ENCODE assay signal across 22 cellular contexts in genomic region chr5:164735334-164735733, GRCh38.
DNase-seq lines count a peak whose midpoint lies in the region; ATAC-seq, FAIRE-seq and TF ChIP-seq lines count a peak whose summit lies in the region.
"Had no signal": no experiment of that assay in that cellular context is flagged by ENCODE, and none has a peak within 500 bp of the region (broad histone marks: within the 10 kb centered on the region; RNA-seq: fewer than 3 reads in every experiment).

No MANE protein-coding gene starts in this region.

- no peaks in the 10 kb centered on the region for H3K79me1 ChIP-seq in IMR-90 (ENCODE audit: low read depth in 1 of 2, low read length in 2 of 2)

- TF ChIP-seq POLR2A in HepG2 (IDR thresholded peaks at IDR 0.05; ENCODE audit: insufficient read depth in 1 of 2, low read depth in 2 of 2, low read length in 2 of 2) (no peak), right lobe of liver (IDR thresholded peaks at IDR 0.05) (no peak), IMR-90 (IDR thresholded peaks at IDR 0.05; ENCODE audit: low read depth, low read length) (no peak), K562 (conservative IDR thresholded peaks at IDR 0.05) (no peak)

- H2AK9ac ChIP-seq in IMR-90 (replicated peaks; ENCODE audit: low read depth, low read length, poor library complexity) = no peak overlapping the region

- in situ Hi-C loops in HepG2 (cut with HindIII; ENCODE audit: extremely low pct_ligation_motif_present, low pct_unique_long_range_greater_than_20kb) (no loop called here), IMR-90 (cut with MboI; ENCODE audit: low sequenced_read_pairs) (no loop called here), K562 (cut with MboI) (no loop called here)

- ATAC-seq in HepG2 (no peak), right lobe of liver (no peak), IMR-90 (ENCODE audit: low read depth) (no peak), K562 (no peak), left lobe of liver (no peak)

- no peak overlapping the region for H3K4me3 ChIP-seq in HepG2 (replicated peaks in 1 of 3; ENCODE audit: insufficient read depth in 1 of 3, low read depth in 2 of 3, low read length in 3 of 3)
- H3K4me3 ChIP-seq in right lobe of liver = no peak overlapping the region
- H3K4me3 ChIP-seq in IMR-90 (ENCODE audit: insufficient read depth, low read depth, low read length) = no peak overlapping the region
- no peak overlapping the region for H3K4me3 ChIP-seq in K562
- H3K4me3 ChIP-seq: BLaER1 had no signal

- no peak overlapping the region for H3K27ac ChIP-seq in HepG2 (ENCODE audit: extremely low read length, insufficient read depth, low read length)
- no peak overlapping the region for H3K27ac ChIP-seq in right lobe of liver
- H3K27ac ChIP-seq in IMR-90 (ENCODE audit: insufficient read depth, low read length) = no peak overlapping the region
- H3K27ac ChIP-seq in K562 (ENCODE audit: extremely low read depth, low read depth, low read length) = no peak overlapping the region
- H3K27ac ChIP-seq: 22Rv1, BLaER1 had no signal

- no peak for TF ChIP-seq EP300 in HepG2 (IDR thresholded peaks at IDR 0.05; ENCODE audit: low read depth in 2 of 2, low read length in 2 of 2)
- no peak for TF ChIP-seq EP300 in HepG2 (CRISPR knock-in tag; IDR thresholded peaks at IDR 0.05; ENCODE audit: borderline replicate concordance)
- no peak for TF ChIP-seq EP300 in K562 (IDR thresholded peaks at IDR 0.05; ENCODE audit: low read length)

- TF ChIP-seq CTCF in HepG2 (CRISPR knock-in tag; IDR thresholded peaks at IDR 0.05) = no peak
- no peak for TF ChIP-seq CTCF in right lobe of liver (IDR thresholded peaks at IDR 0.05)
- no peak for TF ChIP-seq CTCF in IMR-90 (conservative IDR thresholded peaks at IDR 0.05; ENCODE audit: low read depth, low read length)
- TF ChIP-seq CTCF in K562 (IDR thresholded peaks at IDR 0.05 in 2 of 3, conservative IDR thresholded peaks at IDR 0.05 in 1 of 3; ENCODE audit: insufficient read depth in 2 of 3, low read depth in 1 of 3, low read length in 3 of 3) = no peak

- H3K14ac ChIP-seq in IMR-90 (replicated peaks; ENCODE audit: low read depth, low read length) = no peak overlapping the region

- H3K79me2 ChIP-seq in HepG2 (ENCODE audit: insufficient read depth, low read length) (no peaks in the 10 kb centered on the region), K562 (ENCODE audit: control insufficient read depth, insufficient read depth, low read length) (no peaks in the 10 kb centered on the region)

- no peak overlapping the region for H4K8ac ChIP-seq in IMR-90 (ENCODE audit: low read depth in 2 of 2, low read length in 2 of 2)

- no peak overlapping the region for H3K18ac ChIP-seq in IMR-90 (ENCODE audit: low read depth, low read length)

- no peak overlapping the region for H4K91ac ChIP-seq in IMR-90 (ENCODE audit: insufficient read depth, low read depth, low read length)

- H3K56ac ChIP-seq in IMR-90 (ENCODE audit: extremely low read depth, insufficient read depth, low read length) = no peak overlapping the region

- no peak overlapping the region for H4K5ac ChIP-seq in IMR-90 (ENCODE audit: low read depth, low read length)

- H3K9me3 ChIP-seq in HepG2 (ENCODE audit: low read length) (peaks cover 68% of the 10 kb centered on the region), right lobe of liver (no peaks in the 10 kb centered on the region), IMR-90 (ENCODE audit: control insufficient read depth, insufficient read depth, low read length) (no peaks in the 10 kb centered on the region; the same call in 1 of the 2 replicates), K562 (replicated peaks; ENCODE audit: control insufficient read depth, insufficient read depth, low read depth, low read length) (no peaks in the 10 kb centered on the region)
- H3K9me3 ChIP-seq: BE2C, BLaER1 had no signal

- H3K36me3 ChIP-seq in HepG2 (replicated peaks in 1 of 2; ENCODE audit: control insufficient read depth in 1 of 2, insufficient read depth in 2 of 2, low read length in 2 of 2) = no peaks in the 10 kb centered on the region
- H3K36me3 ChIP-seq in right lobe of liver = no peaks in the 10 kb centered on the region
- no peaks in the 10 kb centered on the region for H3K36me3 ChIP-seq in IMR-90 (ENCODE audit: control insufficient read depth, insufficient read depth, low read length)
- H3K36me3 ChIP-seq in K562 (ENCODE audit: control insufficient read depth, insufficient read depth, low read length) = no peaks in the 10 kb centered on the region
- H3K36me3 ChIP-seq: BE2C, BLaER1 had no signal

- no peak overlapping the region for H2AFZ ChIP-seq in HepG2 (ENCODE audit: low read length)
- H2AFZ ChIP-seq in IMR-90 (replicated peaks; ENCODE audit: low read length, poor library complexity) = no peak overlapping the region
- no peak overlapping the region for H2AFZ ChIP-seq in K562 (ENCODE audit: low read depth, low read length)

- no TSS peak for BruUV-seq in HepG2 (replicated peaks; lab: Mats Ljungman, UMichigan)
- BruUV-seq in IMR-90 (replicated peaks; lab: Mats Ljungman, UMichigan) = no TSS peak
- no TSS peak for BruUV-seq in K562 (replicated peaks; lab: Mats Ljungman, UMichigan)

- no peak overlapping the region for H2BK120ac ChIP-seq in IMR-90 (ENCODE audit: low read depth, low read length)

- H3K9ac ChIP-seq in HepG2 (ENCODE audit: insufficient read depth, low read depth, low read length) = no peak overlapping the region
- H3K9ac ChIP-seq in IMR-90 (ENCODE audit: low read depth, low read length) = no peak overlapping the region
- no peak overlapping the region for H3K9ac ChIP-seq in K562 (ENCODE audit: insufficient read depth in 1 of 2, low read depth in 2 of 2, low read length in 2 of 2)
- H3K9ac ChIP-seq: BLaER1 had no signal

- intact Hi-C loops in HepG2 (cut with micrococcal nuclease; ENCODE audit: unreplicated experiment) = no loop called here
- intact Hi-C loops in right lobe of liver (cut with DNase I) = no loop called here
- intact Hi-C loops in IMR-90 (cut with micrococcal nuclease) = no loop called here
- intact Hi-C loops in K562 (cut with micrococcal nuclease) = no loop called here

- no peak for TF ChIP-seq RAD21 in HepG2 (CRISPR knock-in tag; IDR thresholded peaks at IDR 0.05)
- no peak for TF ChIP-seq RAD21 in IMR-90 (IDR thresholded peaks at IDR 0.05; ENCODE audit: low read length)
- no peak for TF ChIP-seq RAD21 in K562 (CRISPR knock-in tag; conservative IDR thresholded peaks at IDR 0.05 in 1 of 2, IDR thresholded peaks at IDR 0.05 in 1 of 2)

- H2BK20ac ChIP-seq in IMR-90 (ENCODE audit: low read depth, low read length) = no peak overlapping the region

- H3K27me3 ChIP-seq in HepG2 (ENCODE audit: control insufficient read depth in 1 of 2, insufficient read depth in 2 of 2, low read length in 2 of 2) = no peaks in the 10 kb centered on the region
- H3K27me3 ChIP-seq in right lobe of liver = no peaks in the 10 kb centered on the region
- no peaks in the 10 kb centered on the region for H3K27me3 ChIP-seq in IMR-90 (ENCODE audit: control insufficient read depth, insufficient read depth, low read length)
- no peaks in the 10 kb centered on the region for H3K27me3 ChIP-seq in K562 (ENCODE audit: control insufficient read depth in 2 of 2, insufficient read depth in 2 of 2, low read length in 2 of 2)
- H3K27me3 ChIP-seq: BE2C, BLaER1 had no signal

- H3K9me1 ChIP-seq in IMR-90 (ENCODE audit: insufficient read depth, low read length) = no peaks in the 10 kb centered on the region
- no peaks in the 10 kb centered on the region for H3K9me1 ChIP-seq in K562 (ENCODE audit: control insufficient read depth, insufficient read depth, low read length)

- dilution Hi-C loops in IMR-90 (cut with HindIII; ENCODE audit: low sequenced_read_pairs, unreplicated experiment) = no loop called here

- FAIRE-seq in HepG2 (lab: Jason Lieb, UNC) (no peak), K562 (lab: Jason Lieb, UNC) (no peak)
- FAIRE-seq: G401.6, GM12891, GM19239 had no signal

- H2BK15ac ChIP-seq in IMR-90 (ENCODE audit: low read depth, low read length) = no peak overlapping the region

- no peak overlapping the region for H2BK5ac ChIP-seq in IMR-90 (ENCODE audit: low read depth, low read length, poor library complexity, severe bottlenecking)

- H2AK5ac ChIP-seq in IMR-90 (ENCODE audit: low read depth, low read length) = no peak overlapping the region

- DNase-seq in HepG2 (ENCODE audit: low spot score) = no peak
- no peak for DNase-seq in right lobe of liver
- DNase-seq in IMR-90 = no peak
- DNase-seq in K562 (ENCODE audit: extremely low read depth in 1 of 4, low spot score in 3 of 4) = no peak
- no peak for DNase-seq in left lobe of liver (ENCODE audit: low spot score)
- no peak for DNase-seq in activated CD4-positive, CD25-positive, alpha-beta regulatory T cell (lab: John Stamatoyannopoulos, UW)
- DNase-seq: ACHN; BE2C; C1 segment of cervical spinal cord; CD4-positive, alpha-beta memory T cell; CD4-positive, CD25-positive, alpha-beta regulatory T cell; CD8-positive, alpha-beta memory T cell; COR-L47; DMS 273 treated with DMSO at 0.1 percent for 48 hours; DMS153; DMS79 treated with DMSO at 0.1 percent for 48 hours; GF-D8 had no signal

- H3K4me1 ChIP-seq in HepG2 (ENCODE audit: insufficient read depth, low read length) (no peaks in the 10 kb centered on the region), right lobe of liver (no peaks in the 10 kb centered on the region), IMR-90 (ENCODE audit: control insufficient read depth, insufficient read depth, low read length) (no peaks in the 10 kb centered on the region), K562 (replicated peaks in 1 of 2; ENCODE audit: control insufficient read depth in 2 of 2, insufficient read depth in 2 of 2, low read length in 2 of 2) (no peaks in the 10 kb centered on the region)
- H3K4me1 ChIP-seq: BE2C, BLaER1 had no signal

- H4K20me1 ChIP-seq in HepG2 (ENCODE audit: insufficient read depth, low read length) = no peaks in the 10 kb centered on the region
- no peaks in the 10 kb centered on the region for H4K20me1 ChIP-seq in IMR-90 (ENCODE audit: insufficient read depth, low read length)
- no peaks in the 10 kb centered on the region for H4K20me1 ChIP-seq in K562 (replicated peaks; ENCODE audit: control insufficient read depth, insufficient read depth, low read length)
- H4K20me1 ChIP-seq: BLaER1 had no signal

- CTCF ChIA-PET in HepG2 (lab: Yijun Ruan, JAX; ENCODE audit: low intra/inter-chr PET ratio, low total read pairs) = no interaction called here
- CTCF ChIA-PET in IMR-90 (lab: Yijun Ruan, JAX) = no interaction called here
- CTCF ChIA-PET in K562 (lab: Yijun Ruan, JAX; ENCODE audit: low intra/inter-chr PET ratio) = no interaction called here

- H3K23ac ChIP-seq in IMR-90 (ENCODE audit: low read depth, low read length) = no peak overlapping the region

- no peak overlapping the region for H3K4ac ChIP-seq in IMR-90 (ENCODE audit: low read depth, low read length)

- POLR2A ChIA-PET in HepG2 (lab: Yijun Ruan, JAX) = no interaction called here
- POLR2A ChIA-PET in IMR-90 (lab: Charles Lee; ENCODE audit: unreplicated experiment) = no interaction called here
- POLR2A ChIA-PET in K562 (lab: Yijun Ruan, JAX) = no interaction called here

- H3K4me2 ChIP-seq in HepG2 (ENCODE audit: low read depth, low read length) (no peak overlapping the region), IMR-90 (ENCODE audit: low read depth, low read length) (no peak overlapping the region), K562 (ENCODE audit: insufficient read depth, low read length) (no peak overlapping the region)
- H3K4me2 ChIP-seq: BLaER1 had no signal

TF ChIP-seq in HepG2, 621 proteins besides CTCF, POLR2A, EP300 and RAD21 (continues in another document):
- TF ChIP-seq AKAP8 (CRISPR knock-in tag; IDR thresholded peaks at IDR 0.05) = no peak

TF ChIP-seq in K562, 482 proteins besides CTCF, POLR2A, EP300 and RAD21 (continues in another document):
- TF ChIP-seq PURB (CRISPR knock-in tag; IDR thresholded peaks at IDR 0.05; ENCODE audit: low read depth) = no peak

Comparison
In these comparisons a context has a peak if more than half of its experiments do, and no peak if none do; other contexts are left out.
1. Of the 241 proteins assayed by ChIP-seq in both HepG2 and K562: peak only in HepG2: MAFK; only in K562: none; in both: none; in neither: 240.